ENCODE assay signal across 10 cellular contexts in the genomic region with DNA sequence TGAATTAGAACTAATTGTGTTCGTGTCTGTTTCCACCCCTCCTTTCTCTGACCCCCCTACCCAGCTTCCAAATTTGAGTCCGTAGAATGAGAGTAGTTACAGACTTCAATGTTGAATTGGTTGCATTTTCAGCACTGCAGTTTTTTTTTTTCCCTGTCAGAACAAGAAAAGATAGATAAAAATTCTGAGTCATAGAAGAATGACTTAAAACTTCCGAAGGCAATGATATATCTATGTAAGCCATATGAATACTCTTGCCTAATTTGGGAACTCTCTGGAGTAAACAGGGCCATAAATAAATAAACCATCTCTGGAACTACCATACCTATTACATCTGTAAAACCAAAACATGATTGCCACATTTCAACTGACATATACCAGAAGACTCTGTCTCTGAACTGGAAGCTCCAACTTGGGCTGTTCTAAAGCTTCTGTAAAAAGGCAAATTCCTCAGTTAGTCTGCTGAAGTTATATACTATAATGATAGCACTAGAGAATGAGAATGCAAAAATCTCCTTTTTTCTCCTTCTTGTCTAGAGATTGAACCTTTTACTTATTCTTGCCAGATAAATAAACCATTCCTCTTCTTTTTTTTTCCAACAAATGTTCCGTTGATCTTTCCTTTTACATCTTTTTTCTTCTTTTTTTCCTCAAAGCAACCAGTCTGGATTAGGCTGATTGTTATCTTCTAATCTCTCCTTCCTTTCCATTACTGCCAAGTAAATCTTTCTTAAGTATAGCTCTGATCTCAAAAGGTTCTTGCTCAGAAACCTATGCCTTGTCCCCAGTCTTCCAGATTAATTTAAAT. TPM values are rescaled to one million over a fixed set of nuclear protein-coding genes. Genes with fewer than 3 reads are reported as not detected.
DNase-seq lines count a peak whose midpoint lies in the region; ATAC-seq, FAIRE-seq and TF ChIP-seq lines count a peak whose summit lies in the region.
"Had no signal": no experiment of that assay in that cellular context is flagged by ENCODE, and none has a peak within 500 bp of the region (broad histone marks: within the 10 kb centered on the region; RNA-seq: fewer than 3 reads in every experiment).

No MANE protein-coding gene starts in this region.

- H3K9me3 ChIP-seq in CD4-positive, alpha-beta T cell (ENCODE audit: control insufficient read depth, low read length) = no peaks in the 10 kb centered on the region
- H3K9me3 ChIP-seq in Karpas-422 (ENCODE audit: low read length) (no peaks in the 10 kb centered on the region), neural progenitor cell (ENCODE audit: low read depth) (no peaks in the 10 kb centered on the region)

- H3K4me1 ChIP-seq in Karpas-422 (ENCODE audit: low read length) (peaks cover 39% of the 10 kb centered on the region), neural progenitor cell (peaks cover 12% of the 10 kb centered on the region)

- FAIRE-seq in bronchial epithelial cell (lab: Jason Lieb, UNC) = no peak

- H3K4me3 Mint-ChIP-seq in CD4-positive, alpha-beta T cell = no peak overlapping the region
- H3K4me3 Mint-ChIP-seq in neural progenitor cell = no peak overlapping the region

- H3K36me3 ChIP-seq in Karpas-422 (ENCODE audit: insufficient read depth, low read length) = no peaks in the 10 kb centered on the region
- H3K36me3 ChIP-seq in bronchial epithelial cell (ENCODE audit: control insufficient read depth, insufficient read depth, low read length) = no peaks in the 10 kb centered on the region
- no peaks in the 10 kb centered on the region for H3K36me3 ChIP-seq in neural progenitor cell

- no peak overlapping the region for H3K27ac ChIP-seq in CD4-positive, alpha-beta T cell (ENCODE audit: low read depth, low read length)
- H3K27ac ChIP-seq in Karpas-422 (ENCODE audit: low read length) = peak overlapping the region; percentile 37
- peak overlapping the region; percentile 42 for H3K27ac ChIP-seq in neural progenitor cell

- CTCF ChIA-PET in CD4-positive, alpha-beta T cell (lab: Charles Lee) = interaction anchor here (0.8 kb wide), 1 partner anchor 89 kb away, joined by 3 read pairs; no protein-coding TSS in a partner anchor

- TF ChIP-seq CTCF in CD4-positive, alpha-beta T cell (IDR thresholded peaks at IDR 0.05) = no peak
- no peak for TF ChIP-seq CTCF in bronchial epithelial cell (IDR thresholded peaks at IDR 0.05; ENCODE audit: insufficient read depth, low read length, severe bottlenecking)
- no peak for TF ChIP-seq CTCF in neural progenitor cell (IDR thresholded peaks at IDR 0.05)

- H2AFZ ChIP-seq in Karpas-422 (ENCODE audit: low read length) = no peak overlapping the region
- H2AFZ ChIP-seq in neural progenitor cell (replicated peaks) = no peak overlapping the region

- no peak overlapping the region for H3K4me2 ChIP-seq in Karpas-422 (ENCODE audit: low read depth, low read length, poor library complexity, severe bottlenecking)
- no peak overlapping the region for H3K4me2 ChIP-seq in neural progenitor cell

- peaks cover 84% of the 10 kb centered on the region for H3K79me2 ChIP-seq in Karpas-422 (ENCODE audit: low read length)
- H3K79me2 ChIP-seq in neural progenitor cell (ENCODE audit: low read depth) = peaks cover 92% of the 10 kb centered on the region

- H3K9me2 ChIP-seq in Karpas-422 (replicated peaks; ENCODE audit: insufficient read depth, low read length) = no peaks in the 10 kb centered on the region

- peaks cover 11% of the 10 kb centered on the region for H3F3A ChIP-seq in neural progenitor cell (ENCODE audit: low read depth)

- ATAC-seq in CD4-positive, alpha-beta T cell (ENCODE audit: poor library complexity) = no peak

- peaks cover 29% of the 10 kb centered on the region for H3K36me3 Mint-ChIP-seq in CD4-positive, alpha-beta T cell (ENCODE audit: low read depth)
- H3K36me3 Mint-ChIP-seq in neural progenitor cell = peaks cover 14% of the 10 kb centered on the region

- no peaks in the 10 kb centered on the region for H3K27me3 ChIP-seq in CD4-positive, alpha-beta T cell (ENCODE audit: control insufficient read depth, insufficient read depth, low read length)
- H3K27me3 ChIP-seq in Karpas-422 (ENCODE audit: low read length) (no peaks in the 10 kb centered on the region), bronchial epithelial cell (ENCODE audit: control insufficient read depth, insufficient read depth, low read length) (no peaks in the 10 kb centered on the region), neural progenitor cell (no peaks in the 10 kb centered on the region)

- peaks cover 52% of the 10 kb centered on the region for H3K4me1 Mint-ChIP-seq in CD4-positive, alpha-beta T cell (ENCODE audit: low read depth)
- peaks cover 12% of the 10 kb centered on the region for H3K4me1 Mint-ChIP-seq in neural progenitor cell

- H3K4me3 ChIP-seq in Karpas-422 (ENCODE audit: low read length) (no peak overlapping the region), bronchial epithelial cell (ENCODE audit: low read depth, low read length) (no peak overlapping the region), neural progenitor cell (no peak overlapping the region)

- H3K9ac ChIP-seq in Karpas-422 (ENCODE audit: low read length) (no peak overlapping the region), neural progenitor cell (no peak overlapping the region)

- H4K20me1 ChIP-seq in Karpas-422 (ENCODE audit: insufficient read depth, low read depth, low read length) (no peaks in the 10 kb centered on the region), neural progenitor cell (ENCODE audit: low read depth) (peaks cover 20% of the 10 kb centered on the region)

- peak overlapping the region; percentile 25 for H3K27ac Mint-ChIP-seq in CD4-positive, alpha-beta T cell
- H3K27ac Mint-ChIP-seq in neural progenitor cell = peak overlapping the region; percentile 57

- no peaks in the 10 kb centered on the region for H3K27me3 Mint-ChIP-seq in CD4-positive, alpha-beta T cell
- H3K27me3 Mint-ChIP-seq in neural progenitor cell (ENCODE audit: insufficient read depth, low read depth) = no peaks in the 10 kb centered on the region

- no peaks in the 10 kb centered on the region for H3K9me3 Mint-ChIP-seq in CD4-positive, alpha-beta T cell
- no peaks in the 10 kb centered on the region for H3K9me3 Mint-ChIP-seq in neural progenitor cell

- intact Hi-C loops in CD4-positive, alpha-beta T cell (cut with DNase I, micrococcal nuclease) = no loop called here

- POLR2A ChIA-PET in CD4-positive, alpha-beta T cell (lab: Charles Lee) = interaction anchor here (0.6 to 1.3 kb wide), 2 partner anchors 35 to 70 kb away, joined by 3 to 4 read pairs; no protein-coding TSS in a partner anchor

- no peak for DNase-seq in CD4-positive, alpha-beta T cell
- DNase-seq in Karpas-422 (no peak), bronchial epithelial cell (ENCODE audit: low read depth) (peak; percentile 89), neural progenitor cell (ENCODE audit: low spot score) (no peak), nucleus accumbens (lab: John Stamatoyannopoulos, UW) (no peak), GDM1 (lab: John Stamatoyannopoulos, UW) (no peak), NCI-H345 treated with DMSO at 0.1 percent for 48 hours (lab: John Stamatoyannopoulos, UW; ENCODE audit: unreplicated experiment) (no peak)
- no peak for DNase-seq in effector CD4-positive, alpha-beta T cell
- DNase-seq: activated CD4-positive, alpha-beta T cell treated with anti-CD3 and anti-CD28 coated beads for 48 hours; NCI-H526 had no signal

RNA-seq across cellular contexts. Expression of a gene that starts 23.5 kb away (rescaled TPM):
- total RNA-seq in CD4-positive, alpha-beta T cell = 10 to 100 TPM; 18.5 to 19.7 TPM
- 37.6 and 50.5 TPM in 2 replicates for total RNA-seq in Karpas-422 (2014; rRNA removed; shearing (Covaris generic); ENCODE audit: low replicate concordance)
- total RNA-seq in bronchial epithelial cell = 40.8 and 52.6 TPM in 2 replicates
- total RNA-seq in neural progenitor cell (ENCODE audit: low replicate concordance) = 96.9 and 104 TPM in 2 replicates
